In the genomic region with DNA sequence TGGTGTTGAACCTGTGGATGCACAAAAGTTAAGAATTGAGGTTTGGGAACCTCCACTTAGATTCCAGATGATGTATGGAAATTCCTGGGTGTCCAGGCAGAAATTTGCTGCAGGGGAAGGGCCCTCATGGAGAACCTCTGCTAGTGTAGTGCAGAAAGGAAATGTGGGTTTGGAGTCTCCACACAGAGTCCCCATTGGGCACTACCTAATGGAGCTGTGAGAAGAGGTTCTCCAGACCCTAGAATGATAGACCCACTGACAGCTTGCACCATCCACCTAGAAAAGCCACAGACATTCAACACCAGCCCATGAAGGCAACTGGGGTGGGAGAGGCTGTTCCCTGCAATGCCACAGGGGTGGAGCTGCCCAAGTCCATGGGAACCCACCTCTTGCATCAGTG, we compare ENCODE assay signal across 28 cellular contexts.
"Had no signal": no experiment of that assay in that cellular context is flagged by ENCODE, and none has a peak within 500 bp of the region (broad histone marks: within the 10 kb centered on the region; RNA-seq: fewer than 3 reads in every experiment).

No MANE protein-coding gene starts in this region.

- H3K27ac Mint-ChIP-seq: dendritic cell treated with granulocyte-macrophage colony-stimulating factor and Interleukin-4, amounts not matched to agents 40 ng/mL and 50 ng/mL, for 4 days; effector memory CD8-positive, alpha-beta T cell; endodermal cell had no signal

- H3K4me3 Mint-ChIP-seq: dendritic cell treated with granulocyte-macrophage colony-stimulating factor and Interleukin-4, amounts not matched to agents 40 ng/mL and 50 ng/mL, for 4 days; effector memory CD8-positive, alpha-beta T cell; endodermal cell had no signal

- FAIRE-seq: colon, endometrium, endothelial cell of umbilical vein, frontal cortex had no signal

- H3K27me3 ChIP-seq: colonic mucosa, dorsolateral prefrontal cortex, esophagus muscularis mucosa, esophagus squamous epithelium, foreskin keratinocyte, gastrocnemius medialis, gastroesophageal sphincter, heart left ventricle had no signal

- H3K9me3 ChIP-seq: colonic mucosa, esophagus muscularis mucosa, gastrocnemius medialis, gastroesophageal sphincter had no signal

- H3K4me1 ChIP-seq: colonic mucosa, esophagus muscularis mucosa, esophagus squamous epithelium, foreskin keratinocyte, gastrocnemius medialis, gastroesophageal sphincter, heart left ventricle had no signal

- H3K4me1 Mint-ChIP-seq: endodermal cell had no signal

- H3K4me3 ChIP-seq: colonic mucosa, coronary artery, dorsolateral prefrontal cortex, esophagus muscularis mucosa, esophagus squamous epithelium, gastrocnemius medialis, gastroesophageal sphincter, heart left ventricle had no signal

- ATAC-seq: effector memory CD8-positive, alpha-beta T cell; esophagus mucosa; foreskin keratinocyte; gastrocnemius medialis; gastroesophageal sphincter; heart left ventricle had no signal

- H3K27ac ChIP-seq: colonic mucosa, coronary artery, dorsolateral prefrontal cortex, epithelial cell of prostate, esophagus muscularis mucosa, esophagus squamous epithelium, foreskin keratinocyte, gastrocnemius medialis, gastroesophageal sphincter, heart left ventricle had no signal

- H3K36me3 ChIP-seq: colonic mucosa, esophagus muscularis mucosa, esophagus squamous epithelium, gastrocnemius medialis, gastroesophageal sphincter, heart left ventricle had no signal

- DNase-seq: colonic mucosa; cortex of kidney; dermis blood vessel endothelial cell; dorsolateral prefrontal cortex; effector CD4-positive, alpha-beta T cell; effector CD8-positive, alpha-beta T cell; effector memory CD4-positive, alpha-beta T cell; effector memory CD8-positive, alpha-beta T cell; endodermal cell; erythroblast; esophagus squamous epithelium; foreskin fibroblast; foreskin keratinocyte; foreskin melanocyte; gastrocnemius medialis; glutamatergic neuron; head of caudate nucleus; heart left ventricle had no signal

- H3K27me3 Mint-ChIP-seq: dendritic cell treated with granulocyte-macrophage colony-stimulating factor and Interleukin-4, amounts not matched to agents 40 ng/mL and 50 ng/mL, for 4 days; effector memory CD8-positive, alpha-beta T cell had no signal
